8 cellular contexts compared by ENCODE assay signal in genomic region chr1:202410251-202410650, GRCh38.
DNase-seq lines count a peak whose midpoint lies in the region; ATAC-seq and TF ChIP-seq lines count a peak whose summit lies in the region.
"Not testable (repeated sequence)": the region's sequence is repeated elsewhere in the genome, so short reads cannot be mapped to it uniquely, and the experiment has no call there.

No MANE protein-coding gene starts in this region.

- intact Hi-C loops in left ventricle myocardium superior (cut with micrococcal nuclease): not testable (repeated sequence)
- intact Hi-C loops in gastrocnemius medialis (cut with DNase I; ENCODE audit: low total_unique reads): loop anchor here (2.0 kb wide), 1 partner anchor 61 kb away; the partner anchor contains the start of gene PPP1R12B

- H3K4me2 ChIP-seq in GM23338: peak overlapping the region; percentile 37

- H3K4me1 Mint-ChIP-seq in GM23338 (peaks cover 30% of the 10 kb centered on the region), WTC11 (peaks cover 32% of the 10 kb centered on the region), chondrocyte (ENCODE audit: low read depth) (peaks cover 32% of the 10 kb centered on the region), type B pancreatic cell (ENCODE audit: unreplicated experiment) (peaks cover 16% of the 10 kb centered on the region)

- H3F3A ChIP-seq in GM23338 (replicated peaks; ENCODE audit: low read depth): not testable (repeated sequence)

- not testable (repeated sequence) for H3K9me2 ChIP-seq in GM23338 (ENCODE audit: insufficient read depth)

- not testable (repeated sequence) for H2AFZ ChIP-seq in GM23338

- not testable (repeated sequence) for H3K9me3 Mint-ChIP-seq in GM23338; WTC11; chondrocyte (ENCODE audit: low read depth); type B pancreatic cell

- H3K27ac Mint-ChIP-seq in GM23338 (peak overlapping the region; percentile 66), WTC11 (peak overlapping the region; percentile 77), chondrocyte (ENCODE audit: unreplicated experiment) (peak overlapping the region; percentile 93), type B pancreatic cell (peak overlapping the region; percentile 90)

- not testable (repeated sequence) for H3K79me2 ChIP-seq in GM23338 (replicated peaks; ENCODE audit: insufficient read depth)

- CTCF ChIA-PET in WTC11 (lab: Charles Lee): interaction anchor here (0.9 kb wide), 1 partner anchor 8 kb away, joined by 3 read pairs; no protein-coding TSS in a partner anchor

- H3K27me3 ChIP-seq in GM23338 (ENCODE audit: insufficient read depth); gastrocnemius medialis: not testable (repeated sequence)

- H3K4me3 ChIP-seq in GM23338 (peak overlapping the region; percentile 30; the same call in 1 of the 2 replicates), gastrocnemius medialis (peak overlapping the region in 2 of 4 donors; percentile 4 to 22)

- not testable (repeated sequence) for H3K9me3 ChIP-seq in gastrocnemius medialis

- H3K27ac ChIP-seq in GM23338 (ENCODE audit: low read depth) (peak overlapping the region; percentile 82), gastrocnemius medialis (peak overlapping the region; percentile 86 to 98 (median 92))

- H3K36me3 ChIP-seq in GM23338 (ENCODE audit: insufficient read depth); gastrocnemius medialis: not testable (repeated sequence)

- H3K4me1 ChIP-seq in GM23338 (ENCODE audit: insufficient read depth) (peaks cover 26% of the 10 kb centered on the region), gastrocnemius medialis (peaks cover 63 to 71% of the 10 kb centered on the region in 2 donors)

- DNase-seq in GM23338 (ENCODE audit: low spot score); WTC11 (ENCODE audit: low spot score); chondrocyte (ENCODE audit: low spot score); type B pancreatic cell (ENCODE audit: extremely low spot score, unreplicated experiment): not testable (repeated sequence)
- DNase-seq in NCI-H82 (lab: John Stamatoyannopoulos, UW) (peak; percentile 48), left ventricle myocardium superior (peak; percentile 34), middle frontal gyrus (ENCODE audit: extremely low spot score, low spot score) (peak; percentile 40), gastrocnemius medialis (peak; percentile 60 to 82)

- in situ Hi-C loops in gastrocnemius medialis (cut with MboI; ENCODE audit: low sequenced_read_pairs in 4 of 4): not testable (repeated sequence)

- TF ChIP-seq CTCF in GM23338 (conservative IDR thresholded peaks at IDR 0.05; ENCODE audit: low read depth in 2 of 2); WTC11 (IDR thresholded peaks at IDR 0.05); chondrocyte (IDR thresholded peaks at IDR 0.05); gastrocnemius medialis (IDR thresholded peaks at IDR 0.05 in 4 of 5, conservative IDR thresholded peaks at IDR 0.05 in 1 of 5); type B pancreatic cell (conservative IDR thresholded peaks at IDR 0.05): not testable (repeated sequence)

- not testable (repeated sequence) for H4K20me1 ChIP-seq in GM23338 (replicated peaks; ENCODE audit: insufficient read depth)

- not testable (repeated sequence) for H3K36me3 Mint-ChIP-seq in GM23338 (ENCODE audit: low read depth); WTC11; chondrocyte (ENCODE audit: low read depth); type B pancreatic cell

- POLR2A ChIA-PET in WTC11 (lab: Charles Lee): not testable (repeated sequence)

- H3K27me3 Mint-ChIP-seq in GM23338 (ENCODE audit: insufficient read depth, low read depth, poor library complexity); WTC11 (ENCODE audit: low read depth); chondrocyte (ENCODE audit: low read depth); type B pancreatic cell: not testable (repeated sequence)

- not testable (repeated sequence) for TF ChIP-seq POLR2A in gastrocnemius medialis (IDR thresholded peaks at IDR 0.05)

- not testable (repeated sequence) for ATAC-seq in GM23338
- ATAC-seq in WTC11: peak; percentile 22
- peak; percentile 78 for ATAC-seq in left ventricle myocardium superior
- peak; percentile 49 to 65 for ATAC-seq in gastrocnemius medialis

- not testable (repeated sequence) for H3K4me3 Mint-ChIP-seq in GM23338; chondrocyte (ENCODE audit: unreplicated experiment)
- H3K4me3 Mint-ChIP-seq in WTC11 (0 out of 2 replicates have a peak overlapping the region, but pooled peaks have one; percentile 8), type B pancreatic cell (peak overlapping the region; percentile 45)
